In the genomic region with DNA sequence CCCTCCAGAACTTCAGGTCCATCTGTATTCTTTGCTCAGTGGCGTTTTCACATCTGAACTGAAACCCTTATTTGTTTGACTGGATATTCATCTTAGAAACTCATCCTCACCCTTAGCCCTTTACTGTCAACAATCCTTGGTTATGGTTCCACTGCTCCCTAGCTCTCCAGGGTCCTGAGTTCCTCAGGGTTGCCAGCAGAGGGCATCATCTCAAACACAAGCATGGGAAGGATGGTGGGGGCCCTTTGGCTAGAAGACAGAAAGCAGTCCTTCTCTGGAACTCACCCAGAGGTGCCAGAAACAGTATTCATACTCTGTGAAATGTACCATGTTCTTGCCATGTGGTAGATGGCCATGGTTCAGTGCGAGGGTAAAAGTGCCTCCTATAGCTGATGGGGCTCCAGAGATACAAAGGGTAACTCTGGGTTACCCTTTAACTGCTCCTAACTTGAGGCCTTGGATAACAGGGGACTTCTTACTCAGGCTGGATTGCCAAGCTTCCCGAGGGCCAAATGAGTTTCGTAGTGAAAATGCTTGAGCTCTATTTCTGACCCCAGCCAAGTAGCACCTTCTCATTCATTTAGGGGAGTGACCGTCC, we compare ENCODE assay signal across 8 cellular contexts. TPM values are rescaled to one million over a fixed set of nuclear protein-coding genes. Genes with fewer than 3 reads are reported as not detected.
DNase-seq lines count a peak whose midpoint lies in the region; ATAC-seq and TF ChIP-seq lines count a peak whose summit lies in the region.

No MANE protein-coding gene starts in this region.

- H3K4me3 ChIP-seq in AG04450 (ENCODE audit: low read depth, low read length): no peak overlapping the region
- H3K4me3 ChIP-seq in GM06990 (replicated peaks; ENCODE audit: low read depth, low read length): no peak overlapping the region
- H3K4me3 ChIP-seq in Panc1 (ENCODE audit: low read depth in 2 of 2, low read length in 2 of 2): no peak overlapping the region
- H3K4me3 ChIP-seq in fibroblast of pulmonary artery (replicated peaks; ENCODE audit: low read depth, low read length): no peak overlapping the region
- H3K4me3 ChIP-seq in transverse colon: no peak overlapping the region

- no peaks in the 10 kb centered on the region for H3K4me1 Mint-ChIP-seq in stimulated activated memory B cell treated with anti-CD40 and anti-IgM and Interleukin-4, amounts not matched to agents 10 μg/mL and 1 μg/mL and 100 μg/mL, for 72 hours

- 74 to 83% methylated on average over 2 to 5 of the region's 5 CpGs for WGBS in transverse colon (ENCODE audit: low coverage in 1 of 2), 2 donors

- no TSS peak for BruUV-seq in Panc1 (replicated peaks; lab: Mats Ljungman, UMichigan)

- CTCF ChIA-PET in AG04450 (lab: Charles Lee) (interaction anchor here (0.6 to 7.3 kb wide), 11 partner anchors 10 to 282 kb away, joined by 3 to 74 read pairs (median 4); a partner anchor contains a TSS), Panc1 (lab: Charles Lee) (interaction anchor here (0.7 to 1.2 kb wide), 3 partner anchors 9 to 22 kb away, joined by 3 to 8 read pairs (median 4); no protein-coding TSS in a partner anchor)

- no peaks in the 10 kb centered on the region for H3K9me3 Mint-ChIP-seq in stimulated activated memory B cell treated with anti-CD40 and anti-IgM and Interleukin-4, amounts not matched to agents 10 μg/mL and 1 μg/mL and 100 μg/mL, for 72 hours

- intact Hi-C loops in Panc1 (cut with micrococcal nuclease; ENCODE audit: unreplicated experiment): no loop called here
- intact Hi-C loops in transverse colon (cut with DNase I; ENCODE audit: low total_unique reads): no loop called here

- H3K27ac ChIP-seq in AG04450 (ENCODE audit: low read depth, low read length) (no peak overlapping the region), Panc1 (ENCODE audit: low read length) (no peak overlapping the region), transverse colon (no peak overlapping the region)

- POLR2A ChIA-PET in AG04450 (lab: Yijun Ruan, JAX): interaction anchor here (1.5 kb wide), 1 partner anchor 14 kb away, joined by 3 read pairs; no protein-coding TSS in a partner anchor
- POLR2A ChIA-PET in Panc1 (lab: Charles Lee): no interaction called here

- H3K4me1 ChIP-seq in Panc1 (ENCODE audit: control insufficient read depth, insufficient read depth, low read length) (no peaks in the 10 kb centered on the region), transverse colon (no peaks in the 10 kb centered on the region)

- TF ChIP-seq POLR2A in transverse colon (IDR thresholded peaks at IDR 0.05): no peak

- H3K27me3 Mint-ChIP-seq in stimulated activated memory B cell treated with anti-CD40 and anti-IgM and Interleukin-4, amounts not matched to agents 10 μg/mL and 1 μg/mL and 100 μg/mL, for 72 hours: no peaks in the 10 kb centered on the region

- no peak overlapping the region for H3K27ac Mint-ChIP-seq in stimulated activated memory B cell treated with anti-CD40 and anti-IgM and Interleukin-4, amounts not matched to agents 10 μg/mL and 1 μg/mL and 100 μg/mL, for 72 hours

- no peak for TF ChIP-seq EP300 in transverse colon (IDR thresholded peaks at IDR 0.05; ENCODE audit: low read depth)

- DNase-seq in AG04450 (ENCODE audit: low read depth, low spot score) (no peak), GM06990 (ENCODE audit: extremely low read depth, insufficient read length) (no peak), Panc1 (ENCODE audit: low read depth, low spot score) (no peak), fibroblast of pulmonary artery (ENCODE audit: low read depth) (peak; percentile 50), transverse colon (no peak), UCSD-AML1 (lab: John Stamatoyannopoulos, UW; ENCODE audit: unreplicated experiment) (no peak)

- peaks cover 63% of the 10 kb centered on the region for H3K36me3 ChIP-seq in GM06990 (ENCODE audit: control insufficient read depth, insufficient read depth, low read length)
- H3K36me3 ChIP-seq in Panc1 (ENCODE audit: control insufficient read depth, insufficient read depth, low read length): peaks cover 15% of the 10 kb centered on the region
- H3K36me3 ChIP-seq in transverse colon: peaks cover 0 to 79% (median 36%) of the 10 kb centered on the region in 4 donors

- H3K9me3 ChIP-seq in AG04450 (ENCODE audit: control insufficient read depth, insufficient read depth, low read length) (no peaks in the 10 kb centered on the region), Panc1 (ENCODE audit: control insufficient read depth, insufficient read depth, low read depth, low read length) (no peaks in the 10 kb centered on the region), transverse colon (no peaks in the 10 kb centered on the region)

- H3K4me3 Mint-ChIP-seq in stimulated activated memory B cell treated with anti-CD40 and anti-IgM and Interleukin-4, amounts not matched to agents 10 μg/mL and 1 μg/mL and 100 μg/mL, for 72 hours: no peak overlapping the region

- in situ Hi-C loops in Panc1 (cut with HindIII; ENCODE audit: low pct_unique_long_range_greater_than_20kb, low sequenced_read_pairs) (no loop called here), transverse colon (cut with MboI; ENCODE audit: low pct_ligation_motif_present in 1 of 4, low pct_unique_long_range_greater_than_20kb in 1 of 4, low sequenced_read_pairs in 3 of 4) (no loop called here)

- ATAC-seq in Panc1 (peak; percentile 77; the same call in 1 of the 2 replicates), GM19351 (IDR thresholded peaks at IDR 0.05; ENCODE audit: unreplicated experiment) (no peak)
- no peak for ATAC-seq in stimulated activated memory B cell treated with anti-CD40 and anti-IgM and Interleukin-4, amounts not matched to agents 10 μg/mL and 1 μg/mL and 100 μg/mL, for 72 hours

- peaks cover 82% of the 10 kb centered on the region for H3K36me3 Mint-ChIP-seq in stimulated activated memory B cell treated with anti-CD40 and anti-IgM and Interleukin-4, amounts not matched to agents 10 μg/mL and 1 μg/mL and 100 μg/mL, for 72 hours

- H3K27me3 ChIP-seq in AG04450 (ENCODE audit: control insufficient read depth, insufficient read depth, low read length) (no peaks in the 10 kb centered on the region), GM06990 (replicated peaks; ENCODE audit: control insufficient read depth, insufficient read depth, low read length) (no peaks in the 10 kb centered on the region), Panc1 (ENCODE audit: control insufficient read depth, insufficient read depth, low read length) (no peaks in the 10 kb centered on the region), transverse colon (no peaks in the 10 kb centered on the region)

- peak; percentile 55 for TF ChIP-seq CTCF in AG04450 (IDR thresholded peaks at IDR 0.05; ENCODE audit: low read depth, low read length)
- peak; percentile 63 for TF ChIP-seq CTCF in GM06990 (IDR thresholded peaks at IDR 0.05; ENCODE audit: insufficient read depth, low read length, poor library complexity, severe bottlenecking)
- peak; percentile 70 for TF ChIP-seq CTCF in Panc1 (IDR thresholded peaks at IDR 0.05)
- TF ChIP-seq CTCF in fibroblast of pulmonary artery (IDR thresholded peaks at IDR 0.05; ENCODE audit: low read length, missing control alignments): peak; percentile 67
- TF ChIP-seq CTCF in transverse colon (IDR thresholded peaks at IDR 0.05): peak in 4 of 5 experiments; percentile 14 to 38 (median 32)

RNA-seq across cellular contexts. Expression of a gene that starts 11.3 kb away (rescaled TPM):
- 189 and 195 TPM in 2 replicates for polyA plus RNA-seq in AG04450 (2011; rRNA removed)
- polyA minus RNA-seq in AG04450 (2011; rRNA and poly(A)+ RNA removed): 144 and 167 TPM in 2 replicates
- 93.7 TPM for total RNA-seq in Panc1 (2021; ENCODE audit: unreplicated experiment)
- polyA plus RNA-seq in Panc1 (2012; ENCODE audit: insufficient read length): 81.3 TPM
- 100 to 1,000 TPM in 1 of 4 donors, 10 to 100 TPM in 3; 30.6 to 101 (median 67.3) TPM for total RNA-seq in transverse colon

RNA-seq across cellular contexts. Expression of a gene that starts 11.4 kb away (rescaled TPM):
- 366 and 384 TPM in 2 replicates for polyA plus RNA-seq in AG04450 (2011; rRNA removed)
- 475 and 499 TPM in 2 replicates for polyA minus RNA-seq in AG04450 (2011; rRNA and poly(A)+ RNA removed)
- total RNA-seq in Panc1 (2021; ENCODE audit: unreplicated experiment) (118 TPM), transverse colon (100 to 1,000 TPM in 3 of 4 donors, 10 to 100 TPM in 1; 98.7 to 152 (median 119) TPM)
- polyA plus RNA-seq in Panc1 (2012; ENCODE audit: insufficient read length): 96.0 TPM

RNA-seq across cellular contexts. Expression of a gene that starts 12.4 kb away (rescaled TPM):
- 0.19 and 0.35 TPM in 2 replicates for polyA plus RNA-seq in AG04450 (2011; rRNA removed)
- polyA minus RNA-seq in AG04450 (2011; rRNA and poly(A)+ RNA removed): 0.14 TPM in 1 of 2 replicates, not detected in the other
- total RNA-seq in Panc1 (2021; ENCODE audit: unreplicated experiment): 0.18 TPM
- polyA plus RNA-seq in Panc1 (2012; ENCODE audit: insufficient read length): 0.15 TPM
- not detected for total RNA-seq in transverse colon

RNA-seq across cellular contexts. Expression of a gene that starts 45.9 kb away (rescaled TPM):
- 3.4 TPM in 2 replicates for polyA plus RNA-seq in AG04450 (2011; rRNA removed)
- polyA minus RNA-seq in AG04450 (2011; rRNA and poly(A)+ RNA removed): 2.9 and 3.5 TPM in 2 replicates
- total RNA-seq in Panc1 (2021; ENCODE audit: unreplicated experiment) (0.10 TPM), transverse colon (1 to 10 TPM in 3 of 4 donors, under 1 TPM in 1; 0.20 to 3.7 (median 2.7) TPM)
- 0.08 TPM for polyA plus RNA-seq in Panc1 (2012; ENCODE audit: insufficient read length)
